In the genomic region with DNA sequence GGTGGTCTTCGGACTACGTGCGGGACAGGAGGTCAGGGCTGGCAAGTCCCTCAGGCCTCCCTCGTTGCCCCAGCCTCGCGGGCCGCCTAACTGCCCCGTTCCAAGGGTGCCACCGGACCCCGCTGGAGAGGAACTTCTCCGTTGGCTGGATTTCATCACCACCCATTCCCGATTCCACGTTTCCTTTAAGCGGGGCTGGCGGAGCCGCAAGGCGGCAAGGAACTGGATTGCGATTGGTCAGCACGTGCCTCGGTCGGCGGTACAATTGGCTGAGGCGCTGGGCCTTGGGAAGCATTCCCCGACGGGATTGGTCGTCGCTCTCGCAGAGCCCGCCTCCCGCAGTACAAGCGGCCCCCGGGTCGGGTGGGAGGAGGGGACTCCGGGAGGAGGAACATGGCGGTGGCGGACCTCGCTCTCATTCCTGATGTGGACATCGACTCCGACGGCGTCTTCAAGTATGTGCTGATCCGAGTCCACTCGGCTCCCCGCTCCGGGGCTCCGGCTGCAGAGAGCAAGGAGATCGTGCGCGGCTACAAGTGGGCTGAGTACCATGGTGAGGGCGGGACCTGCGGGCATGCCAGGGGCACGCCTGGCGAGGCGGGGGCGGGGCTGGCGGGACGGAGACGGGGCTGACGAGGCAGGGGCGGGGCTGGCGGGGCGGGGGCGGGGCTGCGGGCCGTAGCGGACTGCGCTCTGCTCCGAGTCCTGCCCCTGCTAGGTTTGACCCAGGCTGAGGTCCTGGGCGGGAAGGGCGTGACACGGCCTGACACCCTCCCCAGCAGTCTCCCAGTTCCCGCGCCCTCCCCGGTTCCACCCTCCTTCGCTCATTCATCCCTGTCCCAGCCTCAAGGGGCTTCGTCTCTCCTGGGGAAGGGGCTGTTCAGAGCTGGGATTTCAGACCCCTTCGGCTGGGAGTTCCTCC, we compare ENCODE assay signal across 1 cellular context.
A peak's percentile ranks its signal among the peaks of the same experiment; 100 is the strongest.
TF ChIP-seq lines count a peak whose summit lies in the region.

A gene (plus strand): TSS at position 372 of the 922 bp plus-strand sequence. CDS start 22 bp downstream, at position 394.

TF ChIP-seq in WTC11, 78 proteins besides CTCF, POLR2A, EP300 and RAD21 (continued from another document):
- TF ChIP-seq, protein P1, sequence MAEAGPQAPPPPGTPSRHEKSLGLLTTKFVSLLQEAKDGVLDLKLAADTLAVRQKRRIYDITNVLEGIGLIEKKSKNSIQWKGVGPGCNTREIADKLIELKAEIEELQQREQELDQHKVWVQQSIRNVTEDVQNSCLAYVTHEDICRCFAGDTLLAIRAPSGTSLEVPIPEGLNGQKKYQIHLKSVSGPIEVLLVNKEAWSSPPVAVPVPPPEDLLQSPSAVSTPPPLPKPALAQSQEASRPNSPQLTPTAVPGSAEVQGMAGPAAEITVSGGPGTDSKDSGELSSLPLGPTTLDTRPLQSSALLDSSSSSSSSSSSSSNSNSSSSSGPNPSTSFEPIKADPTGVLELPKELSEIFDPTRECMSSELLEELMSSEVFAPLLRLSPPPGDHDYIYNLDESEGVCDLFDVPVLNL (CRISPR knock-in tag; IDR thresholded peaks at IDR 0.05; ENCODE audit: borderline replicate concordance, low read depth) = no peak
- TF ChIP-seq, protein P2, sequence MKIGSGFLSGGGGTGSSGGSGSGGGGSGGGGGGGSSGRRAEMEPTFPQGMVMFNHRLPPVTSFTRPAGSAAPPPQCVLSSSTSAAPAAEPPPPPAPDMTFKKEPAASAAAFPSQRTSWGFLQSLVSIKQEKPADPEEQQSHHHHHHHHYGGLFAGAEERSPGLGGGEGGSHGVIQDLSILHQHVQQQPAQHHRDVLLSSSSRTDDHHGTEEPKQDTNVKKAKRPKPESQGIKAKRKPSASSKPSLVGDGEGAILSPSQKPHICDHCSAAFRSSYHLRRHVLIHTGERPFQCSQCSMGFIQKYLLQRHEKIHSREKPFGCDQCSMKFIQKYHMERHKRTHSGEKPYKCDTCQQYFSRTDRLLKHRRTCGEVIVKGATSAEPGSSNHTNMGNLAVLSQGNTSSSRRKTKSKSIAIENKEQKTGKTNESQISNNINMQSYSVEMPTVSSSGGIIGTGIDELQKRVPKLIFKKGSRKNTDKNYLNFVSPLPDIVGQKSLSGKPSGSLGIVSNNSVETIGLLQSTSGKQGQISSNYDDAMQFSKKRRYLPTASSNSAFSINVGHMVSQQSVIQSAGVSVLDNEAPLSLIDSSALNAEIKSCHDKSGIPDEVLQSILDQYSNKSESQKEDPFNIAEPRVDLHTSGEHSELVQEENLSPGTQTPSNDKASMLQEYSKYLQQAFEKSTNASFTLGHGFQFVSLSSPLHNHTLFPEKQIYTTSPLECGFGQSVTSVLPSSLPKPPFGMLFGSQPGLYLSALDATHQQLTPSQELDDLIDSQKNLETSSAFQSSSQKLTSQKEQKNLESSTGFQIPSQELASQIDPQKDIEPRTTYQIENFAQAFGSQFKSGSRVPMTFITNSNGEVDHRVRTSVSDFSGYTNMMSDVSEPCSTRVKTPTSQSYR (CRISPR knock-in tag; IDR thresholded peaks at IDR 0.05) = no peak
- TF ChIP-seq FOXK1 (CRISPR knock-in tag; IDR thresholded peaks at IDR 0.05) (peak; percentile 50; the same call in 1 of the 2 replicates), SP1 (CRISPR knock-in tag; conservative IDR thresholded peaks at IDR 0.05) (peak; percentile 78), ZNF219 (CRISPR knock-in tag; IDR thresholded peaks at IDR 0.05; ENCODE audit: borderline replicate concordance) (no peak), ZNF671 (CRISPR knock-in tag; IDR thresholded peaks at IDR 0.05) (no peak), ZNF232 (CRISPR knock-in tag; IDR thresholded peaks at IDR 0.05) (0 out of 2 replicates have a peak, but pooled peaks have one; percentile 32)
- TF ChIP-seq, protein P3, sequence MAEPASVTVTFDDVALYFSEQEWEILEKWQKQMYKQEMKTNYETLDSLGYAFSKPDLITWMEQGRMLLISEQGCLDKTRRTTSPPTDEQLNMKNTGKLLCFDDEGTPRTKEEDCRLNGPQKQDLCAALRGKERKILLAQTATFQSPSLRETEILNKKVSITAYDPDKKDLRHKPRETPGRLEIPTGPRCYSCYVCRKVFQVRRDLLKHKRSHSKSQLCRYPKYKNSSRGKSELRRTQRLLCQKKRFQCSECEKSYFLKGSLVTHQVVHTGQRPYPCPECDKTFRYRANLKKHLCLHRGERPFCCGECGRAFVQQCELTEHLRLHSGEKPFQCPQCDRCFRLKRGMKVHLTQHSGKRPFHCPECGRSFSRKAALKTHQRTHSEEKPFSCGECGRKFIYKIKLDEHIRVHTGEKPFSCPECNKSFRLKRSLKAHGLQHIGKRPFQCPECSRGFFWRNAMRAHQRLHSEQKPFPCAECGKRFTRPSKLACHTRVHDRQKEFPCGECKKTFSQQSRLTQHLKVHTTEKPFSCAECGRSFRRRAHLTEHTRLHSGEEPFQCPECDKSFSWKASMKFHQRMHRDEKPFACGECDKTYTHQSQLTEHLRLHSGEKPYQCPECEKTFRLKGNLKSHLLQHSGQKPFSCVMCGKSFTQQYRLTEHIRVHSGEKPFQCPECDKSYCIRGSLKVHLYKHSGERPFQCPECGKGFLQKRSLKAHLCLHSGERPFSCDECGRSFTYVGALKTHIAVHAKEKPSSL (CRISPR knock-in tag; conservative IDR thresholded peaks at IDR 0.05) = no peak
- TF ChIP-seq, protein P4, sequence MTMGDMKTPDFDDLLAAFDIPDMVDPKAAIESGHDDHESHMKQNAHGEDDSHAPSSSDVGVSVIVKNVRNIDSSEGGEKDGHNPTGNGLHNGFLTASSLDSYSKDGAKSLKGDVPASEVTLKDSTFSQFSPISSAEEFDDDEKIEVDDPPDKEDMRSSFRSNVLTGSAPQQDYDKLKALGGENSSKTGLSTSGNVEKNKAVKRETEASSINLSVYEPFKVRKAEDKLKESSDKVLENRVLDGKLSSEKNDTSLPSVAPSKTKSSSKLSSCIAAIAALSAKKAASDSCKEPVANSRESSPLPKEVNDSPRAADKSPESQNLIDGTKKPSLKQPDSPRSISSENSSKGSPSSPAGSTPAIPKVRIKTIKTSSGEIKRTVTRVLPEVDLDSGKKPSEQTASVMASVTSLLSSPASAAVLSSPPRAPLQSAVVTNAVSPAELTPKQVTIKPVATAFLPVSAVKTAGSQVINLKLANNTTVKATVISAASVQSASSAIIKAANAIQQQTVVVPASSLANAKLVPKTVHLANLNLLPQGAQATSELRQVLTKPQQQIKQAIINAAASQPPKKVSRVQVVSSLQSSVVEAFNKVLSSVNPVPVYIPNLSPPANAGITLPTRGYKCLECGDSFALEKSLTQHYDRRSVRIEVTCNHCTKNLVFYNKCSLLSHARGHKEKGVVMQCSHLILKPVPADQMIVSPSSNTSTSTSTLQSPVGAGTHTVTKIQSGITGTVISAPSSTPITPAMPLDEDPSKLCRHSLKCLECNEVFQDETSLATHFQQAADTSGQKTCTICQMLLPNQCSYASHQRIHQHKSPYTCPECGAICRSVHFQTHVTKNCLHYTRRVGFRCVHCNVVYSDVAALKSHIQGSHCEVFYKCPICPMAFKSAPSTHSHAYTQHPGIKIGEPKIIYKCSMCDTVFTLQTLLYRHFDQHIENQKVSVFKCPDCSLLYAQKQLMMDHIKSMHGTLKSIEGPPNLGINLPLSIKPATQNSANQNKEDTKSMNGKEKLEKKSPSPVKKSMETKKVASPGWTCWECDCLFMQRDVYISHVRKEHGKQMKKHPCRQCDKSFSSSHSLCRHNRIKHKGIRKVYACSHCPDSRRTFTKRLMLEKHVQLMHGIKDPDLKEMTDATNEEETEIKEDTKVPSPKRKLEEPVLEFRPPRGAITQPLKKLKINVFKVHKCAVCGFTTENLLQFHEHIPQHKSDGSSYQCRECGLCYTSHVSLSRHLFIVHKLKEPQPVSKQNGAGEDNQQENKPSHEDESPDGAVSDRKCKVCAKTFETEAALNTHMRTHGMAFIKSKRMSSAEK (CRISPR knock-in tag; IDR thresholded peaks at IDR 0.05; ENCODE audit: borderline replicate concordance) = no peak
- TF ChIP-seq, protein P5, sequence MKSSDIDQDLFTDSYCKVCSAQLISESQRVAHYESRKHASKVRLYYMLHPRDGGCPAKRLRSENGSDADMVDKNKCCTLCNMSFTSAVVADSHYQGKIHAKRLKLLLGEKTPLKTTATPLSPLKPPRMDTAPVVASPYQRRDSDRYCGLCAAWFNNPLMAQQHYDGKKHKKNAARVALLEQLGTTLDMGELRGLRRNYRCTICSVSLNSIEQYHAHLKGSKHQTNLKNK (CRISPR knock-in tag; IDR thresholded peaks at IDR 0.05) = peak; percentile 66; the same call in 1 of the 2 replicates
